9 cellular contexts compared by ENCODE assay signal in genomic region chr1:202501281-202501680, GRCh38.
DNase-seq lines count a peak whose midpoint lies in the region; ATAC-seq and TF ChIP-seq lines count a peak whose summit lies in the region.
"Had no signal": no experiment of that assay in that cellular context is flagged by ENCODE, and none has a peak within 500 bp of the region (broad histone marks: within the 10 kb centered on the region; RNA-seq: fewer than 3 reads in every experiment).

No MANE protein-coding gene starts in this region.

- no peaks in the 10 kb centered on the region for H3K79me2 ChIP-seq in DND-41 (ENCODE audit: insufficient read depth, low read length)

- H3K27me3 ChIP-seq in DND-41 (ENCODE audit: insufficient read depth, low read length, poor library complexity): no peaks in the 10 kb centered on the region

- H4K20me1 ChIP-seq in DND-41 (ENCODE audit: insufficient read depth, low read length): no peaks in the 10 kb centered on the region

- no peaks in the 10 kb centered on the region for H3K4me1 Mint-ChIP-seq in activated T-helper 17 cell treated with anti-CD3 and anti-CD28 coated beads, Interleukin-2, amount 50 U/mL, for 72 hours

- no peak for DNase-seq in DND-41
- DNase-seq in amniotic epithelial cell (ENCODE audit: low read depth): peak; percentile 26
- DNase-seq in kidney glomerular epithelial cell (lab: John Stamatoyannopoulos, UW): peak; percentile 48
- DNase-seq in GM19238 (ENCODE audit: insufficient read length, low spot score): no peak
- no peak for DNase-seq in COLO668 (lab: John Stamatoyannopoulos, UW; ENCODE audit: unreplicated experiment)

- no peak overlapping the region for H2AFZ ChIP-seq in DND-41 (ENCODE audit: low read depth, low read length)

- no peaks in the 10 kb centered on the region for H3K27me3 Mint-ChIP-seq in activated T-helper 17 cell treated with anti-CD3 and anti-CD28 coated beads, Interleukin-2, amount 50 U/mL, for 72 hours

- H3K4me2 ChIP-seq in DND-41 (ENCODE audit: insufficient read depth, low read length): no peak overlapping the region

- H3K4me3 Mint-ChIP-seq in activated T-helper 17 cell treated with anti-CD3 and anti-CD28 coated beads, Interleukin-2, amount 50 U/mL, for 72 hours: no peak overlapping the region

- no peak overlapping the region for H3K27ac Mint-ChIP-seq in activated T-helper 17 cell treated with anti-CD3 and anti-CD28 coated beads, Interleukin-2, amount 50 U/mL, for 72 hours

- H3K4me1 ChIP-seq in DND-41 (ENCODE audit: insufficient read depth, low read length): no peaks in the 10 kb centered on the region

- no peaks in the 10 kb centered on the region for H3K9me3 Mint-ChIP-seq in activated T-helper 17 cell treated with anti-CD3 and anti-CD28 coated beads, Interleukin-2, amount 50 U/mL, for 72 hours

- TF ChIP-seq EP300 in Ishikawa (IDR thresholded peaks at IDR 0.05; ENCODE audit: borderline replicate concordance): no peak

- TF ChIP-seq CTCF in DND-41 (IDR thresholded peaks at IDR 0.05; ENCODE audit: borderline replicate concordance, extremely low read depth, low read length, poor library complexity, severe bottlenecking): peak; percentile 48

- no peak overlapping the region for H3K4me3 ChIP-seq in DND-41 (ENCODE audit: low read depth in 1 of 2, low read length in 2 of 2)
- H3K4me3 ChIP-seq: SK-N-MC had no signal

- no peaks in the 10 kb centered on the region for H3K9me3 ChIP-seq in DND-41 (ENCODE audit: insufficient read depth, low read length, severe bottlenecking)

- H3K9ac ChIP-seq in DND-41 (ENCODE audit: low read depth, low read length): no peak overlapping the region

- peaks cover 40% of the 10 kb centered on the region for H3K36me3 Mint-ChIP-seq in activated T-helper 17 cell treated with anti-CD3 and anti-CD28 coated beads, Interleukin-2, amount 50 U/mL, for 72 hours (ENCODE audit: low read depth)

- H3K27ac ChIP-seq in DND-41 (ENCODE audit: low read length): no peak overlapping the region
- H3K27ac ChIP-seq: SK-N-MC had no signal

- TF ChIP-seq RAD21 in Ishikawa (IDR thresholded peaks at IDR 0.05; ENCODE audit: low read depth): peak; percentile 78

- H3K36me3 ChIP-seq in DND-41 (ENCODE audit: insufficient read depth, low read length): peaks cover 13% of the 10 kb centered on the region; the same call in 1 of the 2 replicates

- ATAC-seq in DND-41 (ENCODE audit: insufficient read depth, low read depth) (no peak), HG03196 (IDR thresholded peaks at IDR 0.05; ENCODE audit: unreplicated experiment) (no peak)
- ATAC-seq in activated T-helper 17 cell treated with anti-CD3 and anti-CD28 coated beads, Interleukin-2, amount 50 U/mL, for 72 hours (replicated peaks): no peak

TF ChIP-seq in Ishikawa, 13 proteins besides CTCF, POLR2A, EP300 and RAD21:
- TF ChIP-seq CEBPB (IDR thresholded peaks at IDR 0.05) (no peak), NFIC (IDR thresholded peaks at IDR 0.05) (no peak), ZBTB7A (IDR thresholded peaks at IDR 0.05; ENCODE audit: low read depth) (no peak), TCF12 (IDR thresholded peaks at IDR 0.05; ENCODE audit: low read depth) (no peak), YY1 (IDR thresholded peaks at IDR 0.05; ENCODE audit: low read depth) (no peak), EGR1 (IDR thresholded peaks at IDR 0.05) (no peak), FOXM1 (IDR thresholded peaks at IDR 0.05; ENCODE audit: borderline replicate concordance, low read depth) (no peak), CREB1 (IDR thresholded peaks at IDR 0.05; ENCODE audit: low read depth) (no peak), REST (IDR thresholded peaks at IDR 0.05; ENCODE audit: low read depth) (no peak)

Comparison
In these comparisons a context has a peak if more than half of its experiments do, and no peak if none do; other contexts are left out.
1. DNase-seq: peak in amniotic epithelial cell (single experiment) and kidney glomerular epithelial cell (single experiment); none in DND-41 (single experiment), GM19238 (single experiment) and COLO668 (single experiment).